23 cellular contexts compared by ENCODE assay signal in genomic region chr3:35635407-35635806, GRCh38. TPM values are rescaled to one million over a fixed set of nuclear protein-coding genes. Genes with fewer than 3 reads are reported as not detected.
"Had no signal": no experiment of that assay in that cellular context is flagged by ENCODE, and none has a peak within 500 bp of the region (broad histone marks: within the 10 kb centered on the region; RNA-seq: fewer than 3 reads in every experiment).

No MANE protein-coding gene starts in this region.

- H3K36me3 Mint-ChIP-seq: activated CD4-positive, alpha-beta memory T cell treated with anti-CD3 and anti-CD28 coated beads for 36 hours; memory B cell; natural killer cell treated with Interleukin-12 subunit alpha and Interleukin-12 subunit beta and Interleukin-15 and Interleukin-18, amount 100 ng/mL, for 72 hours had no signal

- H3K36me3 ChIP-seq: cardiac muscle cell, pancreas, right atrium auricular region, spleen, tibial artery had no signal

- ATAC-seq: esophagus mucosa; left cardiac atrium; natural killer cell treated with Interleukin-12 subunit alpha and Interleukin-12 subunit beta and Interleukin-15 and Interleukin-18, amount 100 ng/mL, for 72 hours; pancreas; psoas muscle; stimulated activated naive CD8-positive, alpha-beta T cell treated with anti-CD3 and anti-CD28 coated beads, Interleukin-15, Interleukin-2, amounts not matched to agents 100 U/mL and 50 U/mL, for 24 hours; T-helper 17 cell had no signal

- H3K4me3 ChIP-seq: cardiac muscle cell, pancreas, psoas muscle, right atrium auricular region, spleen, tibial artery had no signal

- H3K4me1 ChIP-seq: psoas muscle had no signal

- DNase-seq: activated CD4-positive, alpha-beta memory T cell treated with anti-CD3 and anti-CD28 coated beads for 36 hours; activated CD4-positive, alpha-beta T cell treated with anti-CD3 and anti-CD28 coated beads for 48 hours; activated naive CD4-positive, alpha-beta T cell treated with Interleukin-2 at 50 U/mL for 16 hours; activated naive CD8-positive, alpha-beta T cell treated with anti-CD3 and anti-CD28 coated beads for 36 hours; activated T-cell treated with anti-CD3 and anti-CD28 coated beads, Interleukin-2, amount 50 U/mL, for 48 hours; effector memory CD4-positive, alpha-beta T cell; foreskin melanocyte; left cardiac atrium; pancreas; psoas muscle; spleen; stimulated activated CD4-positive, alpha-beta T cell treated with anti-CD3 and anti-CD28 coated beads, Interleukin-4, amount 100 ng/mL, for 1 hour; stimulated activated naive CD8-positive, alpha-beta T cell treated with anti-CD3 and anti-CD28 coated beads, Interleukin-15, Interleukin-2, amounts not matched to agents 100 U/mL and 50 U/mL, for 24 hours; T-helper 17 cell; tibial artery had no signal

- H3K4me3 Mint-ChIP-seq: activated CD4-positive, alpha-beta memory T cell treated with anti-CD3 and anti-CD28 coated beads for 36 hours; activated naive CD8-positive, alpha-beta T cell treated with anti-CD3 and anti-CD28 coated beads for 36 hours; dendritic cell treated with granulocyte-macrophage colony-stimulating factor and Interleukin-4, amounts not matched to agents 40 ng/mL and 50 ng/mL, for 4 days; memory B cell; natural killer cell treated with Interleukin-12 subunit alpha and Interleukin-12 subunit beta and Interleukin-15 and Interleukin-18, amount 100 ng/mL, for 72 hours; T-helper 17 cell had no signal

- H3K9me3 ChIP-seq: pancreas, psoas muscle, right atrium auricular region, spleen, tibial artery had no signal

- H3K27ac Mint-ChIP-seq: activated CD4-positive, alpha-beta memory T cell treated with anti-CD3 and anti-CD28 coated beads for 36 hours; activated naive CD8-positive, alpha-beta T cell treated with anti-CD3 and anti-CD28 coated beads for 36 hours; dendritic cell treated with granulocyte-macrophage colony-stimulating factor and Interleukin-4, amounts not matched to agents 40 ng/mL and 50 ng/mL, for 4 days; memory B cell; natural killer cell treated with Interleukin-12 subunit alpha and Interleukin-12 subunit beta and Interleukin-15 and Interleukin-18, amount 100 ng/mL, for 72 hours; T-helper 17 cell had no signal

- H3K9me3 Mint-ChIP-seq: activated CD4-positive, alpha-beta memory T cell treated with anti-CD3 and anti-CD28 coated beads for 36 hours; dendritic cell treated with granulocyte-macrophage colony-stimulating factor and Interleukin-4, amounts not matched to agents 40 ng/mL and 50 ng/mL, for 4 days had no signal

- H3K27ac ChIP-seq: cardiac muscle cell, pancreas, psoas muscle, right atrium auricular region, spleen, tibial artery had no signal

RNA-seq across cellular contexts. Expression of gene ARPP21, which starts 3.9 kb away (rescaled TPM):
- total RNA-seq: activated CD4-positive, alpha-beta memory T cell treated with anti-CD3 and anti-CD28 coated beads for 36 hours; activated naive CD8-positive, alpha-beta T cell treated with anti-CD3 and anti-CD28 coated beads for 36 hours; cardiac muscle cell; esophagus mucosa; left cardiac atrium; lower leg skin; natural killer cell treated with Interleukin-12 subunit alpha and Interleukin-12 subunit beta and Interleukin-15 and Interleukin-18, amount 100 ng/mL, for 72 hours; right atrium auricular region; subcutaneous adipose tissue; T-helper 17 cell had no signal
